25 cellular contexts compared by ENCODE assay signal in genomic region chr9:22206833-22207232, GRCh38.
DNase-seq lines count a peak whose midpoint lies in the region; ATAC-seq, FAIRE-seq and TF ChIP-seq lines count a peak whose summit lies in the region.
"Had no signal": no experiment of that assay in that cellular context is flagged by ENCODE, and none has a peak within 500 bp of the region (broad histone marks: within the 10 kb centered on the region; RNA-seq: fewer than 3 reads in every experiment).

No MANE protein-coding gene starts in this region.

- no peaks in the 10 kb centered on the region for H3K9me3 ChIP-seq in OCI-LY7 (ENCODE audit: low read length)
- H3K9me3 ChIP-seq in keratinocyte (ENCODE audit: control insufficient read depth, low read depth, low read length): no peaks in the 10 kb centered on the region
- no peaks in the 10 kb centered on the region for H3K9me3 ChIP-seq in kidney (ENCODE audit: control insufficient read depth in 1 of 2, low read length in 2 of 2)
- H3K9me3 ChIP-seq: tibial artery had no signal

- POLR2A ChIA-PET in OCI-LY7 (lab: Charles Lee): interaction anchor here (0.7 to 1.7 kb wide), 5 partner anchors 19 to 371 kb away, joined by 3 to 7 read pairs (median 4); no protein-coding TSS in a partner anchor

- peaks cover 65% of the 10 kb centered on the region for H3K4me1 ChIP-seq in OCI-LY7 (ENCODE audit: insufficient read depth, low read length, poor library complexity, severe bottlenecking)
- peaks cover 41% of the 10 kb centered on the region for H3K4me1 ChIP-seq in keratinocyte (ENCODE audit: control insufficient read depth, extremely low read depth, insufficient read depth, low read length)
- no peaks in the 10 kb centered on the region for H3K4me1 ChIP-seq in kidney (ENCODE audit: control insufficient read depth in 1 of 2, insufficient read depth in 1 of 2, low read depth in 1 of 2, low read length in 2 of 2)

- no peaks in the 10 kb centered on the region for H3K9me2 ChIP-seq in OCI-LY7 (ENCODE audit: insufficient read depth, low read length)

- ATAC-seq in GM18907 (IDR thresholded peaks at IDR 0.05; ENCODE audit: unreplicated experiment) (no peak), HG02571 (IDR thresholded peaks at IDR 0.05; ENCODE audit: unreplicated experiment) (no peak), HG02588 (IDR thresholded peaks at IDR 0.05; ENCODE audit: unreplicated experiment) (no peak)
- ATAC-seq: activated CD4-positive, CD25-positive, alpha-beta regulatory T cell treated with anti-CD3 and anti-CD28 coated beads, Interleukin-2, amount 50 U/mL, for 24 hours; left cardiac atrium; right cardiac atrium; stimulated activated naive CD8-positive, alpha-beta T cell treated with anti-CD3 and anti-CD28 coated beads, Interleukin-15, amount 100 ng/mL, for 72 hours had no signal

- H3K9me1 ChIP-seq in keratinocyte (ENCODE audit: control insufficient read depth, extremely low read depth, insufficient read depth, low read length): no peaks in the 10 kb centered on the region

- H4K20me1 ChIP-seq in OCI-LY7 (ENCODE audit: insufficient read depth, low read length) (no peaks in the 10 kb centered on the region), keratinocyte (ENCODE audit: control insufficient read depth, extremely low read depth, insufficient read depth, low read length) (no peaks in the 10 kb centered on the region)

- H2AFZ ChIP-seq in OCI-LY7 (ENCODE audit: low read length): peak overlapping the region; percentile 92
- no peak overlapping the region for H2AFZ ChIP-seq in keratinocyte (ENCODE audit: control insufficient read depth, low read length)

- H3K79me2 ChIP-seq in OCI-LY7 (ENCODE audit: insufficient read depth, low read depth, low read length) (no peaks in the 10 kb centered on the region), keratinocyte (ENCODE audit: control insufficient read depth, insufficient read depth, low read length) (no peaks in the 10 kb centered on the region)

- CTCF ChIA-PET in OCI-LY7 (lab: Charles Lee; ENCODE audit: unreplicated experiment): no interaction called here

- intact Hi-C loops in OCI-LY7 (cut with micrococcal nuclease; ENCODE audit: unreplicated experiment): no loop called here
- intact Hi-C loops in kidney (cut with DNase I): no loop called here

- H3K27me3 ChIP-seq in keratinocyte (ENCODE audit: control insufficient read depth, extremely low read depth, insufficient read depth, low read length): no peaks in the 10 kb centered on the region
- H3K27me3 ChIP-seq: tibial artery had no signal

- TF ChIP-seq CTCF in OCI-LY7 (conservative IDR thresholded peaks at IDR 0.05; ENCODE audit: low read length) (no peak), keratinocyte (optimal IDR thresholded peaks at IDR 0.05 in 1 of 3, IDR thresholded peaks at IDR 0.05 in 1 of 3, conservative IDR thresholded peaks at IDR 0.05 in 1 of 3; ENCODE audit: extremely low read depth in 1 of 3, insufficient read depth in 2 of 3, low read length in 3 of 3) (no peak), kidney (IDR thresholded peaks at IDR 0.05; ENCODE audit: borderline replicate concordance, extremely low read depth, insufficient read depth) (no peak)

- FAIRE-seq in keratinocyte (lab: Jason Lieb, UNC): peak; percentile 20
- FAIRE-seq in kidney (lab: Jason Lieb, UNC): no peak

- H3K4me2 ChIP-seq in OCI-LY7 (ENCODE audit: low read length) (peak overlapping the region; percentile 72), keratinocyte (ENCODE audit: control insufficient read depth, extremely low read depth, insufficient read depth, low read depth, low read length) (no peak overlapping the region)
- H3K4me2 ChIP-seq: KMS-11 had no signal

- H3K27ac ChIP-seq in OCI-LY7 (ENCODE audit: low read depth, low read length, poor library complexity, severe bottlenecking): peak overlapping the region; percentile 64
- H3K27ac ChIP-seq in keratinocyte (ENCODE audit: control insufficient read depth, insufficient read depth, low read length): no peak overlapping the region
- H3K27ac ChIP-seq in kidney (ENCODE audit: low read depth in 2 of 2, low read length in 2 of 2): no peak overlapping the region
- H3K27ac ChIP-seq: coronary artery, KMS-11, tibial artery had no signal

- H3K9ac ChIP-seq in keratinocyte (ENCODE audit: control insufficient read depth, extremely low read depth, insufficient read depth, low read length): no peak overlapping the region
- no peak overlapping the region for H3K9ac ChIP-seq in kidney (ENCODE audit: low read length in 2 of 2)
- H3K9ac ChIP-seq: KMS-11 had no signal

- no TSS peak for BruUV-seq in OCI-LY7 (replicated peaks; lab: Mats Ljungman, UMichigan)

- dilution Hi-C loops in keratinocyte (cut with MboI; ENCODE audit: extremely low pct_ligation_motif_present, low sequenced_read_pairs): no loop called here

- H3K4me3 ChIP-seq in OCI-LY7 (ENCODE audit: low read depth, low read length, poor library complexity, severe bottlenecking): peak overlapping the region; percentile 42
- no peak overlapping the region for H3K4me3 ChIP-seq in keratinocyte (ENCODE audit: control insufficient read depth in 2 of 3, extremely low read depth in 1 of 3, insufficient read depth in 2 of 3, low read depth in 1 of 3, low read length in 3 of 3)
- no peak overlapping the region for H3K4me3 ChIP-seq in kidney (ENCODE audit: low read length in 2 of 2)
- H3K4me3 ChIP-seq: coronary artery, tibial artery had no signal

- DNase-seq in NCI-H510A treated with DMSO at 0.1 percent for 48 hours (lab: John Stamatoyannopoulos, UW): peak; percentile 40
- no peak for DNase-seq in NCI-H510A (lab: John Stamatoyannopoulos, UW)
- DNase-seq in OCI-LY7 (ENCODE audit: low spot score): peak; percentile 65
- DNase-seq in keratinocyte (ENCODE audit: low read depth, low spot score): no peak
- no peak for DNase-seq in kidney
- DNase-seq: 8988T; activated CD8-positive, alpha-beta memory T cell treated with anti-CD3 and anti-CD28 coated beads for 24 hours; activated naive CD4-positive, alpha-beta T cell; activated T-cell treated with anti-CD3 and anti-CD28 coated beads, Interleukin-2, amount 50 U/mL, for 24 hours; GOT3; left cardiac atrium; mesendoderm; NCI-H2081 treated with DMSO at 0.1 percent for 48 hours; NCI-H69; right cardiac atrium; stimulated activated CD4-positive, alpha-beta T cell treated with anti-CD3 and anti-CD28 coated beads, Interleukin-4, amount 100 ng/mL, for 4 hours; stimulated activated naive CD8-positive, alpha-beta T cell treated with anti-CD3 and anti-CD28 coated beads, Interleukin-15, amount 100 ng/mL, for 72 hours; T1000; tibial artery had no signal

- H3K36me3 ChIP-seq in OCI-LY7 (ENCODE audit: insufficient read depth, low read length) (no peaks in the 10 kb centered on the region), keratinocyte (ENCODE audit: control insufficient read depth in 2 of 2, extremely low read depth in 1 of 2, insufficient read depth in 2 of 2, low read length in 2 of 2) (no peaks in the 10 kb centered on the region), kidney (ENCODE audit: control insufficient read depth in 1 of 2, insufficient read depth in 2 of 2, low read length in 2 of 2) (no peaks in the 10 kb centered on the region)
- H3K36me3 ChIP-seq: tibial artery had no signal

Comparison
In these comparisons a context has a peak if more than half of its experiments do, and no peak if none do; other contexts are left out.
1. DNase-seq: peak in NCI-H510A treated with DMSO at 0.1 percent for 48 hours (single experiment) and OCI-LY7 (single experiment); none in NCI-H510A (single experiment), keratinocyte (single experiment) and kidney (single experiment).